Comparison of ENCODE assay signal across 32 cellular contexts in the genomic region with DNA sequence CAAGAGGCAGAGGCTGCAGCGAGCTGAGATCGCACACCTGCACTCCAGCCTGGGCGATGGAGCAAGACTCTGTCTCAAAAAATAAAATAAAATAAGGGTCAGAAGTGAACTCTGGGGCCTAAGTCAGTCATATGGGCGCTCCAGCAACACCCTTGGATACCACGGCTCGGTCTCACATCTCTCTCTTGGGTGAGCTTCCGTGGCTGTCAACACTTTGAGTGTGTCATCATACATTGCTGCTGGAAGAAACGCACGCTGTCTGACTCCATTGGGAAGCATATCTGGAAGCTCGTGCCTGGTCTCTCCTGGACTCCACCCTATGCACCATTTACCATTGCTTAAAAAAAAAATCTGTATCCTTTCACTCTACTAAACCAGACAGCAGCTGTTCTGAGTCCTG.
"Had no signal": no experiment of that assay in that cellular context is flagged by ENCODE, and none has a peak within 500 bp of the region (broad histone marks: within the 10 kb centered on the region; RNA-seq: fewer than 3 reads in every experiment).

No MANE protein-coding gene starts in this region.

- H3K4me1 ChIP-seq: gastroesophageal sphincter had no signal

- H3K27ac ChIP-seq: brain microvascular endothelial cell, epithelial cell of prostate, esophagus squamous epithelium, gastroesophageal sphincter, WERI-Rb-1 had no signal

- H3K4me3 ChIP-seq: esophagus squamous epithelium, gastroesophageal sphincter had no signal

- H3K36me3 Mint-ChIP-seq: activated naive CD8-positive, alpha-beta T cell had no signal

- H3K36me3 ChIP-seq: brain microvascular endothelial cell, gastroesophageal sphincter, WERI-Rb-1 had no signal

- H3K27me3 ChIP-seq: brain microvascular endothelial cell, esophagus squamous epithelium, gastroesophageal sphincter had no signal

- H3K9me3 Mint-ChIP-seq: activated B cell treated with CpG ODN at 0.5 μM for 24 hours; activated CD8-positive, alpha-beta T cell treated with anti-CD3 and anti-CD28 coated beads for 36 hours; activated T-cell treated with anti-CD3 and anti-CD28 coated beads, Interleukin-2, amount 50 U/mL, for 4 hours; activated T-helper 17 cell treated with anti-CD3 and anti-CD28 coated beads, Interleukin-2, amount 50 U/mL, for 72 hours; effector memory CD8-positive, alpha-beta T cell; T-helper 2 cell treated with Interferon-gamma antibody and Interleukin-4, amounts not matched to agents 5 μg/mL and 100 μg/mL, for 36 hours had no signal

- DNase-seq: activated B cell treated with CpG ODN at 0.5 μM for 24 hours; activated CD4-positive, alpha-beta T cell treated with anti-CD3 and anti-CD28 coated beads for 48 hours; activated CD4-positive, alpha-beta T cell treated with anti-CD3 and anti-CD28 coated beads, Interleukin-2, amount 50 U/mL, for 1 hour; activated CD4-positive, alpha-beta T cell treated with anti-CD3 and anti-CD28 coated beads, Interleukin-2, amount 50 U/mL, for 48 hours; activated CD8-positive, alpha-beta memory T cell treated with anti-CD3 and anti-CD28 coated beads for 24 hours; activated CD8-positive, alpha-beta T cell treated with anti-CD3 and anti-CD28 coated beads for 36 hours; activated effector memory CD4-positive, alpha-beta T cell treated with Interleukin-2 at 50 U/mL for 16 hours; activated gamma-delta T cell treated with Interleukin-2 at 50 U/mL for 16 hours; activated naive CD4-positive, alpha-beta T cell treated with anti-CD3 and anti-CD28 coated beads, Interleukin-2, amount 50 U/mL, for 16 hours; activated naive CD4-positive, alpha-beta T cell treated with Interleukin-2 at 50 U/mL for 16 hours; activated T-cell treated with anti-CD3 and anti-CD28 coated beads, Interleukin-2, amount 50 U/mL, for 4 hours; amniotic stem cell; anterior cingulate cortex; brain microvascular endothelial cell; caudate nucleus; cortex of kidney; dermis blood vessel endothelial cell; effector CD4-positive, alpha-beta T cell; effector memory CD8-positive, alpha-beta T cell; esophagus squamous epithelium; foreskin melanocyte; SW 1271; T-helper 1 cell; T-helper 17 cell; T1000; WERI-Rb-1 had no signal

- H3K9me3 ChIP-seq: esophagus squamous epithelium, gastroesophageal sphincter had no signal

- H3K4me1 Mint-ChIP-seq: activated B cell treated with CpG ODN at 0.5 μM for 24 hours; activated T-helper 17 cell treated with anti-CD3 and anti-CD28 coated beads, Interleukin-2, amount 50 U/mL, for 72 hours; T-helper 17 cell had no signal

- H3K27me3 Mint-ChIP-seq: activated B cell treated with CpG ODN at 0.5 μM for 24 hours; activated CD8-positive, alpha-beta T cell treated with anti-CD3 and anti-CD28 coated beads for 36 hours; activated naive CD8-positive, alpha-beta T cell; activated T-helper 17 cell treated with anti-CD3 and anti-CD28 coated beads, Interleukin-2, amount 50 U/mL, for 72 hours; effector memory CD8-positive, alpha-beta T cell; T-helper 17 cell had no signal

- H3K27ac Mint-ChIP-seq: activated B cell treated with CpG ODN at 0.5 μM for 24 hours; activated CD8-positive, alpha-beta T cell treated with anti-CD3 and anti-CD28 coated beads for 36 hours; activated naive CD8-positive, alpha-beta T cell; activated T-helper 17 cell treated with anti-CD3 and anti-CD28 coated beads, Interleukin-2, amount 50 U/mL, for 72 hours; effector memory CD8-positive, alpha-beta T cell; T-helper 17 cell; T-helper 2 cell treated with Interferon-gamma antibody and Interleukin-4, amounts not matched to agents 5 μg/mL and 100 μg/mL, for 36 hours had no signal

- H3K4me3 Mint-ChIP-seq: activated B cell treated with CpG ODN at 0.5 μM for 24 hours; activated CD8-positive, alpha-beta T cell treated with anti-CD3 and anti-CD28 coated beads for 36 hours; activated naive CD8-positive, alpha-beta T cell; activated T-cell treated with anti-CD3 and anti-CD28 coated beads, Interleukin-2, amount 50 U/mL, for 4 hours; activated T-helper 17 cell treated with anti-CD3 and anti-CD28 coated beads, Interleukin-2, amount 50 U/mL, for 72 hours; effector memory CD8-positive, alpha-beta T cell; T-helper 17 cell; T-helper 2 cell treated with Interferon-gamma antibody and Interleukin-4, amounts not matched to agents 5 μg/mL and 100 μg/mL, for 36 hours had no signal

- ATAC-seq: activated CD4-positive, CD25-positive, alpha-beta regulatory T cell treated with anti-CD3 and anti-CD28 coated beads, Interleukin-2, amount 50 U/mL, for 24 hours; activated CD8-positive, alpha-beta T cell treated with anti-CD3 and anti-CD28 coated beads for 36 hours; activated T-cell treated with anti-CD3 and anti-CD28 coated beads, Interleukin-2, amount 50 U/mL, for 4 hours; activated T-helper 17 cell treated with anti-CD3 and anti-CD28 coated beads, Interleukin-2, amount 50 U/mL, for 72 hours; effector memory CD8-positive, alpha-beta T cell; gastroesophageal sphincter; T-helper 17 cell had no signal
